In genomic region chr20:5602346-5602745, GRCh38 we compare ENCODE assay signal across 16 cellular contexts. TPM values are rescaled to one million over a fixed set of nuclear protein-coding genes. Genes with fewer than 3 reads are reported as not detected.
DNase-seq lines count a peak whose midpoint lies in the region; ATAC-seq, FAIRE-seq and TF ChIP-seq lines count a peak whose summit lies in the region.
"Had no signal": no experiment of that assay in that cellular context is flagged by ENCODE, and none has a peak within 500 bp of the region (broad histone marks: within the 10 kb centered on the region; RNA-seq: fewer than 3 reads in every experiment).

No MANE protein-coding gene starts in this region.

- H3K9me2 ChIP-seq in GM23248 (ENCODE audit: insufficient read depth): no peaks in the 10 kb centered on the region

- TF ChIP-seq CTCF in kidney (IDR thresholded peaks at IDR 0.05; ENCODE audit: borderline replicate concordance, extremely low read depth, insufficient read depth): no peak
- no peak for TF ChIP-seq CTCF in mammary epithelial cell (conservative IDR thresholded peaks at IDR 0.05 in 1 of 2, IDR thresholded peaks at IDR 0.05 in 1 of 2; ENCODE audit: extremely low read depth in 1 of 2, insufficient read depth in 1 of 2, low read depth in 1 of 2, low read length in 2 of 2)

- ATAC-seq in activated T-helper 17 cell treated with anti-CD3 and anti-CD28 coated beads, Interleukin-2, amount 50 U/mL, for 72 hours (replicated peaks): no peak
- ATAC-seq in HG03159 (IDR thresholded peaks at IDR 0.05; ENCODE audit: unreplicated experiment): no peak
- no peak for ATAC-seq in GM21619 (IDR thresholded peaks at IDR 0.05; ENCODE audit: unreplicated experiment)

- CTCF ChIA-PET in CD4-positive, alpha-beta memory T cell (lab: Charles Lee; ENCODE audit: partially characterized antibody): interaction anchor here (0.5 to 1.4 kb wide), 6 partner anchors 30 to 223 kb away, joined by 3 to 5 read pairs (median 4); no protein-coding TSS in a partner anchor
- CTCF ChIA-PET in mammary epithelial cell (lab: Charles Lee; ENCODE audit: low non-redundant PET): no interaction called here

- no peaks in the 10 kb centered on the region for H3K9me3 ChIP-seq in CD4-positive, alpha-beta memory T cell (ENCODE audit: control insufficient read depth in 1 of 2, low read length in 2 of 2)
- H3K9me3 ChIP-seq in GM23248 (ENCODE audit: low read depth) (no peaks in the 10 kb centered on the region), kidney (ENCODE audit: control insufficient read depth in 1 of 2, low read length in 2 of 2) (no peaks in the 10 kb centered on the region), mammary epithelial cell (replicated peaks; ENCODE audit: insufficient read depth, low read length) (no peaks in the 10 kb centered on the region)
- H3K9me3 ChIP-seq: thyroid gland had no signal

- no peaks in the 10 kb centered on the region; the same call in 1 of the 2 replicates for H3F3A ChIP-seq in GM23248 (ENCODE audit: insufficient read depth)

- H3K27ac ChIP-seq in CD4-positive, alpha-beta memory T cell (ENCODE audit: low read depth, low read length): no peak overlapping the region
- H3K27ac ChIP-seq in GM23248: no peak overlapping the region
- no peak overlapping the region for H3K27ac ChIP-seq in kidney (ENCODE audit: low read depth in 2 of 2, low read length in 2 of 2)
- H3K27ac ChIP-seq in mammary epithelial cell (ENCODE audit: insufficient read depth, low read depth, low read length): no peak overlapping the region
- H3K27ac ChIP-seq: coronary artery had no signal

- BruUV-seq in mammary epithelial cell (replicated peaks; lab: Mats Ljungman, UMichigan): no TSS peak

- no peak overlapping the region for H3K9ac ChIP-seq in GM23248
- no peak overlapping the region for H3K9ac ChIP-seq in kidney (ENCODE audit: low read length in 2 of 2)
- no peak overlapping the region for H3K9ac ChIP-seq in mammary epithelial cell (ENCODE audit: insufficient read depth, low read length)

- H3K27me3 Mint-ChIP-seq in CD4-positive, alpha-beta memory T cell: no peaks in the 10 kb centered on the region
- H3K27me3 Mint-ChIP-seq in activated T-helper 17 cell treated with anti-CD3 and anti-CD28 coated beads, Interleukin-2, amount 50 U/mL, for 72 hours: no peaks in the 10 kb centered on the region
- peaks cover 10 to 12% (median 12%) of the 10 kb centered on the region in 3 donors for H3K27me3 Mint-ChIP-seq in immature natural killer cell (ENCODE audit: low read depth in 3 of 3)
- H3K27me3 Mint-ChIP-seq: activated naive CD4-positive, alpha-beta T cell treated with anti-CD3 and anti-CD28 coated beads, Interleukin-2, amount 10 ng/mL, durations not matched to agents 7 days and 5 days had no signal

- dilution Hi-C loops in mammary epithelial cell (cut with HindIII; ENCODE audit: low sequenced_read_pairs): no loop called here

- no peak overlapping the region for H2AFZ ChIP-seq in GM23248
- H2AFZ ChIP-seq in mammary epithelial cell (ENCODE audit: low read depth, low read length): no peak overlapping the region

- peaks cover 52 to 75% (median 59%) of the 10 kb centered on the region in 4 donors for H3K4me1 Mint-ChIP-seq in CD4-positive, alpha-beta memory T cell
- H3K4me1 Mint-ChIP-seq in activated T-helper 17 cell treated with anti-CD3 and anti-CD28 coated beads, Interleukin-2, amount 50 U/mL, for 72 hours: peaks cover 48% of the 10 kb centered on the region
- peaks cover 67 to 75% of the 10 kb centered on the region in 2 donors for H3K4me1 Mint-ChIP-seq in immature natural killer cell

- H4K20me1 ChIP-seq in GM23248 (ENCODE audit: insufficient read depth) (0 out of 2 replicates have a peak, but pooled peaks cover 5% of the 10 kb centered on the region), mammary epithelial cell (ENCODE audit: insufficient read depth, low read length) (no peaks in the 10 kb centered on the region)

- H3K79me2 ChIP-seq in GM23248 (ENCODE audit: insufficient read depth) (peaks cover 100% of the 10 kb centered on the region), mammary epithelial cell (ENCODE audit: insufficient read depth, low read length) (peaks cover 76% of the 10 kb centered on the region)

- peak overlapping the region; percentile 54 to 96 (median 71) for H3K27ac Mint-ChIP-seq in CD4-positive, alpha-beta memory T cell
- peak overlapping the region; percentile 73 for H3K27ac Mint-ChIP-seq in activated T-helper 17 cell treated with anti-CD3 and anti-CD28 coated beads, Interleukin-2, amount 50 U/mL, for 72 hours
- peak overlapping the region; percentile 66 to 96 (median 84) for H3K27ac Mint-ChIP-seq in immature natural killer cell

- FAIRE-seq in kidney (lab: Jason Lieb, UNC): no peak

- H3K4me2 ChIP-seq in GM23248 (ENCODE audit: unreplicated experiment) (no peak overlapping the region), mammary epithelial cell (ENCODE audit: insufficient read depth, low read depth, low read length) (no peak overlapping the region)

- POLR2A ChIA-PET in CD4-positive, alpha-beta memory T cell (lab: Charles Lee; ENCODE audit: partially characterized antibody): no interaction called here

- intact Hi-C loops in CD4-positive, alpha-beta memory T cell (cut with micrococcal nuclease): no loop called here
- intact Hi-C loops in kidney (cut with DNase I): no loop called here
- intact Hi-C loops in mammary epithelial cell (cut with micrococcal nuclease): no loop called here

- H3K4me3 Mint-ChIP-seq in CD4-positive, alpha-beta memory T cell: peak overlapping the region in 2 of 8 donors; percentile 2 to 40
- no peak overlapping the region for H3K4me3 Mint-ChIP-seq in activated T-helper 17 cell treated with anti-CD3 and anti-CD28 coated beads, Interleukin-2, amount 50 U/mL, for 72 hours
- H3K4me3 Mint-ChIP-seq in immature natural killer cell: no peak overlapping the region
- H3K4me3 Mint-ChIP-seq: activated naive CD4-positive, alpha-beta T cell treated with anti-CD3 and anti-CD28 coated beads, Interleukin-2, amount 10 ng/mL, durations not matched to agents 7 days and 5 days had no signal

- no peak for DNase-seq in CD4-positive, alpha-beta memory T cell
- DNase-seq in GM23248 (peak; percentile 67), immature natural killer cell (no peak), kidney (no peak), mammary epithelial cell (no peak)
- DNase-seq: activated naive CD4-positive, alpha-beta T cell treated with anti-CD3 and anti-CD28 coated beads, Interleukin-2, amount 10 ng/mL, durations not matched to agents 7 days and 5 days; mesendoderm; NCI-H1048; NCI-H2227 treated with DMSO at 0.1 percent for 48 hours; stimulated activated CD4-positive, alpha-beta T cell treated with anti-CD3 and anti-CD28 coated beads, Interleukin-12 subunit alpha, Interleukin-12 subunit beta, amount 100 ng/mL, for 4 hours; T-helper 1 cell; thyroid gland had no signal

- H3K9me3 Mint-ChIP-seq in CD4-positive, alpha-beta memory T cell: no peaks in the 10 kb centered on the region
- H3K9me3 Mint-ChIP-seq in activated T-helper 17 cell treated with anti-CD3 and anti-CD28 coated beads, Interleukin-2, amount 50 U/mL, for 72 hours: no peaks in the 10 kb centered on the region
- no peaks in the 10 kb centered on the region for H3K9me3 Mint-ChIP-seq in immature natural killer cell
- H3K9me3 Mint-ChIP-seq: activated naive CD4-positive, alpha-beta T cell treated with anti-CD3 and anti-CD28 coated beads, Interleukin-2, amount 10 ng/mL, durations not matched to agents 7 days and 5 days had no signal

- 90 to 91% methylated on average over 5 of the region's 5 CpGs for WGBS in GM23248 (ENCODE audit: low coverage in 1 of 2, low lambda C conversion rate in 2 of 2, missing lambda C conversion rate in 2 of 2), 2 experiments
- WGBS in mammary epithelial cell (ENCODE audit: low coverage, missing lambda C conversion rate): 93% methylated on average over 5 of the region's 5 CpGs

- in situ Hi-C loops in GM23248 (cut with MboI): no loop called here
- in situ Hi-C loops in mammary epithelial cell (cut with MboI; ENCODE audit: low sequenced_read_pairs in 2 of 2): no loop called here

- no peak overlapping the region for H3K4me3 ChIP-seq in CD4-positive, alpha-beta memory T cell (ENCODE audit: low read length in 2 of 2)
- H3K4me3 ChIP-seq in GM23248: no peak overlapping the region
- no peak overlapping the region for H3K4me3 ChIP-seq in kidney (ENCODE audit: low read length in 2 of 2)
- H3K4me3 ChIP-seq in mammary epithelial cell (replicated peaks in 1 of 3; ENCODE audit: insufficient read depth in 1 of 3, low read depth in 2 of 3, low read length in 3 of 3): no peak overlapping the region
- H3K4me3 ChIP-seq: coronary artery, thyroid gland had no signal

- H3K36me3 Mint-ChIP-seq in CD4-positive, alpha-beta memory T cell: peaks cover 32 to 65% of the 10 kb centered on the region in 2 donors
- peaks cover 93% of the 10 kb centered on the region for H3K36me3 Mint-ChIP-seq in activated T-helper 17 cell treated with anti-CD3 and anti-CD28 coated beads, Interleukin-2, amount 50 U/mL, for 72 hours (ENCODE audit: low read depth)
- H3K36me3 Mint-ChIP-seq in immature natural killer cell: peaks cover 13 to 27% (median 20%) of the 10 kb centered on the region in 3 donors

- peaks cover 73% of the 10 kb centered on the region for H3K4me1 ChIP-seq in CD4-positive, alpha-beta memory T cell (ENCODE audit: insufficient read depth, low read length)
- H3K4me1 ChIP-seq in GM23248 (ENCODE audit: insufficient read depth) (peaks cover 9% of the 10 kb centered on the region), kidney (ENCODE audit: control insufficient read depth in 1 of 2, insufficient read depth in 1 of 2, low read depth in 1 of 2, low read length in 2 of 2) (peaks cover 0 to 6% of the 10 kb centered on the region in 2 donors), mammary epithelial cell (ENCODE audit: insufficient read depth, low read length) (peaks cover 3% of the 10 kb centered on the region)

- peaks cover 21% of the 10 kb centered on the region for H3K36me3 ChIP-seq in CD4-positive, alpha-beta memory T cell (ENCODE audit: insufficient read depth, low read length)
- H3K36me3 ChIP-seq in GM23248 (ENCODE audit: low read depth): peaks cover 19% of the 10 kb centered on the region
- H3K36me3 ChIP-seq in kidney (ENCODE audit: control insufficient read depth in 1 of 2, insufficient read depth in 2 of 2, low read length in 2 of 2): peaks cover 9 to 13% of the 10 kb centered on the region in 2 donors
- H3K36me3 ChIP-seq in mammary epithelial cell (ENCODE audit: insufficient read depth, low read length): peaks cover 29% of the 10 kb centered on the region

- H3K27me3 ChIP-seq in CD4-positive, alpha-beta memory T cell (ENCODE audit: insufficient read depth, low read length): no peaks in the 10 kb centered on the region
- H3K27me3 ChIP-seq in GM23248 (replicated peaks; ENCODE audit: insufficient read depth) (no peaks in the 10 kb centered on the region), mammary epithelial cell (ENCODE audit: insufficient read depth, low read length) (no peaks in the 10 kb centered on the region)
- H3K27me3 ChIP-seq: thyroid gland had no signal

RNA-seq across cellular contexts. Expression of gene GPCPD1, which starts 8.5 kb away (rescaled TPM):
- 10 to 100 TPM; 67.5 to 71.1 TPM for total RNA-seq in CD4-positive, alpha-beta memory T cell
- 10 to 100 TPM; 25.3 to 31.0 TPM for polyA plus RNA-seq in CD4-positive, alpha-beta memory T cell
- 20.9 and 29.7 TPM in 2 replicates for total RNA-seq in GM23248 (2014; rRNA removed; shearing (Covaris generic))
- polyA plus RNA-seq in GM23248 (2016; fragmentation: Nextera tagmentation; extraction: Ambion mirVana) (21.4 and 24.5 TPM in 2 replicates), immature natural killer cell (10 to 100 TPM; 22.5 to 32.6 (median 24.1) TPM), kidney (ENCODE audit: insufficient read depth, low read depth, low replicate concordance) (8.4 TPM), mammary epithelial cell (6.4 TPM)
- 10 to 100 TPM; 15.6 to 29.4 TPM for total RNA-seq in activated T-helper 17 cell treated with anti-CD3 and anti-CD28 coated beads, Interleukin-2, amount 50 U/mL, for 72 hours
- total RNA-seq in kidney (53.4 TPM), mammary epithelial cell (10 to 100 TPM; 17.3 to 34.4 TPM)
- 56.2 TPM for polyA minus RNA-seq in mammary epithelial cell
